ENCODE assay signal across 40 cellular contexts in genomic region chr9:1073497-1073896, GRCh38. TPM values are rescaled to one million over a fixed set of nuclear protein-coding genes. Genes with fewer than 3 reads are reported as not detected.
"Had no signal": no experiment of that assay in that cellular context is flagged by ENCODE, and none has a peak within 500 bp of the region (broad histone marks: within the 10 kb centered on the region; RNA-seq: fewer than 3 reads in every experiment).

No MANE protein-coding gene starts in this region.

- H3K4me1 ChIP-seq: adrenal gland, ascending aorta, body of pancreas, breast epithelium had no signal

- H3K36me3 Mint-ChIP-seq: activated naive CD4-positive, alpha-beta T cell treated with anti-CD3 and anti-CD28 coated beads, Interleukin-2, amount 50 U/mL, for 24 hours; activated naive CD4-positive, alpha-beta T cell treated with anti-CD3 and anti-CD28 coated beads, Interleukin-2, amount 50 U/mL, for 72 hours; activated naive CD8-positive, alpha-beta T cell; activated naive CD8-positive, alpha-beta T cell treated with anti-CD3 and anti-CD28 coated beads for 36 hours; activated naive CD8-positive, alpha-beta T cell treated with anti-CD3 and anti-CD28 coated beads, Interleukin-2, amount 10 ng/mL, durations not matched to agents 7 days and 5 days; brain had no signal

- H3K4me1 Mint-ChIP-seq: activated naive CD4-positive, alpha-beta T cell treated with anti-CD3 and anti-CD28 coated beads, Interleukin-2, amount 50 U/mL, for 24 hours; activated naive CD8-positive, alpha-beta T cell treated with anti-CD3 and anti-CD28 coated beads for 36 hours; activated naive CD8-positive, alpha-beta T cell treated with anti-CD3 and anti-CD28 coated beads, Interleukin-2, amount 10 ng/mL, durations not matched to agents 7 days and 5 days; activated naive CD8-positive, alpha-beta T cell treated with anti-CD3 and anti-CD28 coated beads, Interleukin-2, amount 50 U/mL, for 24 hours; activated T-helper 17 cell treated with anti-CD3 and anti-CD28 coated beads, Interleukin-2, amount 50 U/mL, for 72 hours; brain; central memory CD8-positive, alpha-beta T cell had no signal

- DNase-seq: activated effector memory CD4-positive, alpha-beta T cell treated with anti-CD3 and anti-CD28 coated beads, Interleukin-2, amount 50 U/mL, for 16 hours; activated effector memory CD4-positive, alpha-beta T cell treated with Interleukin-2 at 50 U/mL for 16 hours; activated gamma-delta T cell; activated gamma-delta T cell treated with Interleukin-2 at 50 U/mL for 16 hours; activated naive CD4-positive, alpha-beta T cell; activated naive CD4-positive, alpha-beta T cell treated with anti-CD3 and anti-CD28 coated beads for 36 hours; activated naive CD4-positive, alpha-beta T cell treated with anti-CD3 and anti-CD28 coated beads, Interleukin-2, amount 50 U/mL, for 16 hours; activated naive CD4-positive, alpha-beta T cell treated with Interleukin-2 at 50 U/mL for 16 hours; activated naive CD8-positive, alpha-beta T cell treated with anti-CD3 and anti-CD28 coated beads for 36 hours; activated naive CD8-positive, alpha-beta T cell treated with anti-CD3 and anti-CD28 coated beads, Interleukin-2, amount 10 ng/mL, durations not matched to agents 7 days and 5 days; activated naive CD8-positive, alpha-beta T cell treated with anti-CD3 and anti-CD28 coated beads, Interleukin-2, amount 50 U/mL, for 24 hours; activated T-cell treated with anti-CD3 and anti-CD28 coated beads for 4 hours; activated T-cell treated with anti-CD3 and anti-CD28 coated beads, Interleukin-2, amount 50 U/mL, for 1 hour; activated T-cell treated with anti-CD3 and anti-CD28 coated beads, Interleukin-2, amount 50 U/mL, for 24 hours; activated T-cell treated with anti-CD3 and anti-CD28 coated beads, Interleukin-2, amount 50 U/mL, for 4 hours; activated T-cell treated with anti-CD3 and anti-CD28 coated beads, Interleukin-2, amount 50 U/mL, for 48 hours; activated T-cell treated with anti-CD3 and anti-CD28 coated beads, Interleukin-2, amount 50 U/mL, for 72 hours; adrenal gland; amniotic stem cell; amygdala; anterior cingulate cortex; aorta; body of pancreas; brain microvascular endothelial cell; caudate nucleus; central memory CD4-positive, alpha-beta T cell; cerebellar nuclear complex had no signal

- H3K27me3 Mint-ChIP-seq: activated naive CD8-positive, alpha-beta T cell treated with anti-CD3 and anti-CD28 coated beads, Interleukin-2, amount 10 ng/mL, durations not matched to agents 7 days and 5 days had no signal

- H3K9me3 ChIP-seq: adrenal gland, ascending aorta, body of pancreas, breast epithelium had no signal

- FAIRE-seq: astrocyte had no signal

- H3K27ac Mint-ChIP-seq: activated naive CD4-positive, alpha-beta T cell treated with anti-CD3 and anti-CD28 coated beads for 36 hours; activated naive CD4-positive, alpha-beta T cell treated with anti-CD3 and anti-CD28 coated beads, Interleukin-2, amount 50 U/mL, for 24 hours; activated naive CD4-positive, alpha-beta T cell treated with anti-CD3 and anti-CD28 coated beads, Interleukin-2, amount 50 U/mL, for 72 hours; activated naive CD8-positive, alpha-beta T cell; activated naive CD8-positive, alpha-beta T cell treated with anti-CD3 and anti-CD28 coated beads for 36 hours; activated naive CD8-positive, alpha-beta T cell treated with anti-CD3 and anti-CD28 coated beads, Interleukin-2, amount 10 ng/mL, durations not matched to agents 7 days and 5 days; activated naive CD8-positive, alpha-beta T cell treated with anti-CD3 and anti-CD28 coated beads, Interleukin-2, amount 50 U/mL, for 24 hours; activated T-cell treated with anti-CD3 and anti-CD28 coated beads, Interleukin-2, amount 50 U/mL, for 24 hours; activated T-cell treated with anti-CD3 and anti-CD28 coated beads, Interleukin-2, amount 50 U/mL, for 72 hours; activated T-helper 1 cell treated with anti-CD3 and anti-CD28 coated beads, Interleukin-12 subunit alpha, Interleukin-12 subunit beta, Interleukin-2, Interleukin-4 antibody, amounts not matched to agents 30 ng/mL and 10 ng/mL and 1 ng/mL, durations not matched to agents 14 hours and 24 hours and 36 hours; activated T-helper 17 cell treated with anti-CD3 and anti-CD28 coated beads, Interleukin-2, amount 50 U/mL, for 72 hours; activated T-helper 2 cell treated with anti-CD3 and anti-CD28 coated beads, Interferon-gamma antibody, Interleukin-2, Interleukin-4, amounts not matched to agents 10 μg/mL and 5 μg/mL and 100 μg/mL, durations not matched to agents 14 hours and 24 hours and 36 hours; brain had no signal

- H3K36me3 ChIP-seq: adrenal gland, ascending aorta, brain microvascular endothelial cell, breast epithelium, cardiac muscle cell had no signal

- H3K4me3 Mint-ChIP-seq: activated naive CD4-positive, alpha-beta T cell treated with anti-CD3 and anti-CD28 coated beads for 36 hours; activated naive CD4-positive, alpha-beta T cell treated with anti-CD3 and anti-CD28 coated beads, Interleukin-2, amount 50 U/mL, for 24 hours; activated naive CD8-positive, alpha-beta T cell; activated naive CD8-positive, alpha-beta T cell treated with anti-CD3 and anti-CD28 coated beads for 36 hours; activated naive CD8-positive, alpha-beta T cell treated with anti-CD3 and anti-CD28 coated beads, Interleukin-2, amount 10 ng/mL, durations not matched to agents 7 days and 5 days; activated naive CD8-positive, alpha-beta T cell treated with anti-CD3 and anti-CD28 coated beads, Interleukin-2, amount 50 U/mL, for 24 hours; activated T-cell treated with anti-CD3 and anti-CD28 coated beads, Interleukin-2, amount 50 U/mL, for 24 hours; activated T-cell treated with anti-CD3 and anti-CD28 coated beads, Interleukin-2, amount 50 U/mL, for 4 hours; activated T-cell treated with anti-CD3 and anti-CD28 coated beads, Interleukin-2, amount 50 U/mL, for 72 hours; activated T-helper 1 cell treated with anti-CD3 and anti-CD28 coated beads, Interleukin-12 subunit alpha, Interleukin-12 subunit beta, Interleukin-2, Interleukin-4 antibody, amounts not matched to agents 30 ng/mL and 10 ng/mL and 1 ng/mL, durations not matched to agents 14 hours and 24 hours and 36 hours; activated T-helper 17 cell treated with anti-CD3 and anti-CD28 coated beads, Interleukin-2, amount 50 U/mL, for 72 hours; brain; central memory CD8-positive, alpha-beta T cell had no signal

- H3K27ac ChIP-seq: adrenal gland, ascending aorta, body of pancreas, brain microvascular endothelial cell, breast epithelium, cardiac muscle cell had no signal

- H3K4me3 ChIP-seq: adrenal gland, ascending aorta, body of pancreas, breast epithelium, cardiac muscle cell had no signal

- H3K27me3 ChIP-seq: adrenal gland, ascending aorta, body of pancreas, brain microvascular endothelial cell, breast epithelium, cardiac muscle cell had no signal

- H3K9me3 Mint-ChIP-seq: activated naive CD4-positive, alpha-beta T cell treated with anti-CD3 and anti-CD28 coated beads for 36 hours; activated naive CD4-positive, alpha-beta T cell treated with anti-CD3 and anti-CD28 coated beads, Interleukin-2, amount 50 U/mL, for 24 hours; activated naive CD4-positive, alpha-beta T cell treated with anti-CD3 and anti-CD28 coated beads, Interleukin-2, amount 50 U/mL, for 72 hours; activated naive CD8-positive, alpha-beta T cell treated with anti-CD3 and anti-CD28 coated beads for 36 hours; activated naive CD8-positive, alpha-beta T cell treated with anti-CD3 and anti-CD28 coated beads, Interleukin-2, amount 10 ng/mL, durations not matched to agents 7 days and 5 days; activated naive CD8-positive, alpha-beta T cell treated with anti-CD3 and anti-CD28 coated beads, Interleukin-2, amount 50 U/mL, for 24 hours; activated T-cell treated with anti-CD3 and anti-CD28 coated beads, Interleukin-2, amount 50 U/mL, for 24 hours; activated T-cell treated with anti-CD3 and anti-CD28 coated beads, Interleukin-2, amount 50 U/mL, for 4 hours; activated T-helper 1 cell treated with anti-CD3 and anti-CD28 coated beads, Interleukin-12 subunit alpha, Interleukin-12 subunit beta, Interleukin-2, Interleukin-4 antibody, amounts not matched to agents 30 ng/mL and 10 ng/mL and 1 ng/mL, durations not matched to agents 14 hours and 24 hours and 36 hours; activated T-helper 2 cell treated with anti-CD3 and anti-CD28 coated beads, Interferon-gamma antibody, Interleukin-2, Interleukin-4, amounts not matched to agents 10 μg/mL and 5 μg/mL and 100 μg/mL, durations not matched to agents 14 hours and 24 hours and 36 hours; central memory CD8-positive, alpha-beta T cell had no signal

- ATAC-seq: activated naive CD4-positive, alpha-beta T cell treated with anti-CD3 and anti-CD28 coated beads, Interleukin-2, amount 50 U/mL, for 72 hours; activated naive CD8-positive, alpha-beta T cell treated with anti-CD3 and anti-CD28 coated beads, Interleukin-2, amount 50 U/mL, for 24 hours; activated T-cell treated with anti-CD3 and anti-CD28 coated beads, Interleukin-2, amount 50 U/mL, for 4 hours; activated T-cell treated with anti-CD3 and anti-CD28 coated beads, Interleukin-2, amount 50 U/mL, for 72 hours; activated T-helper 17 cell treated with anti-CD3 and anti-CD28 coated beads, Interleukin-2, amount 50 U/mL, for 72 hours; body of pancreas had no signal

RNA-seq across cellular contexts. Expression of gene DMRT2, which starts 23.3 kb away (rescaled TPM):
- total RNA-seq: activated naive CD4-positive, alpha-beta T cell treated with anti-CD3 and anti-CD28 coated beads for 36 hours; activated naive CD4-positive, alpha-beta T cell treated with anti-CD3 and anti-CD28 coated beads, Interleukin-2, amount 50 U/mL, for 72 hours; activated naive CD8-positive, alpha-beta T cell treated with anti-CD3 and anti-CD28 coated beads for 36 hours; activated naive CD8-positive, alpha-beta T cell treated with anti-CD3 and anti-CD28 coated beads, Interleukin-2, amount 10 ng/mL, durations not matched to agents 7 days and 5 days; activated T-cell treated with anti-CD3 and anti-CD28 coated beads, Interleukin-2, amount 50 U/mL, for 4 hours; activated T-cell treated with anti-CD3 and anti-CD28 coated beads, Interleukin-2, amount 50 U/mL, for 72 hours; activated T-helper 17 cell treated with anti-CD3 and anti-CD28 coated beads, Interleukin-2, amount 50 U/mL, for 72 hours; cardiac muscle cell; chondrocyte had no signal
